Comparison of ENCODE assay signal across 1 cellular context in genomic region chr9:130631331-130632080, GRCh38.
TF ChIP-seq lines count a peak whose summit lies in the region.

No MANE protein-coding gene starts in this region.

TF ChIP-seq in IMR-90, 13 proteins besides CTCF, POLR2A, EP300 and RAD21:
- TF ChIP-seq RCOR1 (IDR thresholded peaks at IDR 0.05; ENCODE audit: insufficient replicate concordance, low read length) (no peak), MAFK (IDR thresholded peaks at IDR 0.05; ENCODE audit: low read depth, low read length) (no peak), ELK1 (IDR thresholded peaks at IDR 0.05; ENCODE audit: borderline replicate concordance, low read depth, low read length) (no peak), FOS (IDR thresholded peaks at IDR 0.05; ENCODE audit: low read depth, low read length) (no peak), MAZ (IDR thresholded peaks at IDR 0.05; ENCODE audit: borderline replicate concordance, low read depth, low read length) (no peak), USF2 (IDR thresholded peaks at IDR 0.05; ENCODE audit: low read depth, low read length) (no peak), SMC3 (IDR thresholded peaks at IDR 0.05; ENCODE audit: low read depth, low read length) (no peak), BHLHE40 (IDR thresholded peaks at IDR 0.05; ENCODE audit: low read depth, low read length) (no peak)
